In genomic region chr17:67638871-67639270, GRCh38 we compare ENCODE assay signal across 19 cellular contexts.
"Had no signal": no experiment of that assay in that cellular context is flagged by ENCODE, and none has a peak within 500 bp of the region (broad histone marks: within the 10 kb centered on the region; RNA-seq: fewer than 3 reads in every experiment).

No MANE protein-coding gene starts in this region.

- H3K4me3 Mint-ChIP-seq: activated CD4-positive, alpha-beta T cell treated with anti-CD3 and anti-CD28 coated beads for 36 hours; activated naive CD4-positive, alpha-beta T cell treated with anti-CD3 and anti-CD28 coated beads, Interleukin-2, amount 10 ng/mL, durations not matched to agents 7 days and 5 days; activated T-helper 17 cell treated with anti-CD3 and anti-CD28 coated beads, Interleukin-2, amount 50 U/mL, for 72 hours; dendritic cell treated with granulocyte-macrophage colony-stimulating factor and Interleukin-4, amounts not matched to agents 40 ng/mL and 50 ng/mL, for 4 days; neural progenitor cell; stimulated activated naive B cell treated with anti-CD40 and anti-IgM and Interleukin-4, amounts not matched to agents 10 μg/mL and 1 μg/mL and 100 μg/mL, for 72 hours; T-cell had no signal

- H3K9me3 Mint-ChIP-seq: activated naive CD4-positive, alpha-beta T cell treated with anti-CD3 and anti-CD28 coated beads, Interleukin-2, amount 10 ng/mL, durations not matched to agents 7 days and 5 days; activated T-helper 17 cell treated with anti-CD3 and anti-CD28 coated beads, Interleukin-2, amount 50 U/mL, for 72 hours; dendritic cell treated with granulocyte-macrophage colony-stimulating factor and Interleukin-4, amounts not matched to agents 40 ng/mL and 50 ng/mL, for 4 days; neural progenitor cell; stimulated activated naive B cell treated with anti-CD40 and anti-IgM and Interleukin-4, amounts not matched to agents 10 μg/mL and 1 μg/mL and 100 μg/mL, for 72 hours; T-cell had no signal

- H3K27me3 ChIP-seq: brain microvascular endothelial cell, foreskin keratinocyte, heart left ventricle, neural progenitor cell had no signal

- FAIRE-seq: islet of Langerhans had no signal

- H3K27ac Mint-ChIP-seq: activated naive CD4-positive, alpha-beta T cell treated with anti-CD3 and anti-CD28 coated beads, Interleukin-2, amount 10 ng/mL, durations not matched to agents 7 days and 5 days; activated T-helper 17 cell treated with anti-CD3 and anti-CD28 coated beads, Interleukin-2, amount 50 U/mL, for 72 hours; dendritic cell treated with granulocyte-macrophage colony-stimulating factor and Interleukin-4, amounts not matched to agents 40 ng/mL and 50 ng/mL, for 4 days; neural progenitor cell; stimulated activated naive B cell treated with anti-CD40 and anti-IgM and Interleukin-4, amounts not matched to agents 10 μg/mL and 1 μg/mL and 100 μg/mL, for 72 hours had no signal

- H3K4me1 Mint-ChIP-seq: activated CD4-positive, alpha-beta T cell treated with anti-CD3 and anti-CD28 coated beads for 36 hours; activated naive CD4-positive, alpha-beta T cell treated with anti-CD3 and anti-CD28 coated beads, Interleukin-2, amount 10 ng/mL, durations not matched to agents 7 days and 5 days; stimulated activated naive B cell treated with anti-CD40 and anti-IgM and Interleukin-4, amounts not matched to agents 10 μg/mL and 1 μg/mL and 100 μg/mL, for 72 hours had no signal

- H3K27me3 Mint-ChIP-seq: activated CD4-positive, alpha-beta T cell treated with anti-CD3 and anti-CD28 coated beads for 36 hours; activated naive CD4-positive, alpha-beta T cell treated with anti-CD3 and anti-CD28 coated beads, Interleukin-2, amount 10 ng/mL, durations not matched to agents 7 days and 5 days; activated T-helper 17 cell treated with anti-CD3 and anti-CD28 coated beads, Interleukin-2, amount 50 U/mL, for 72 hours; dendritic cell treated with granulocyte-macrophage colony-stimulating factor and Interleukin-4, amounts not matched to agents 40 ng/mL and 50 ng/mL, for 4 days; stimulated activated naive B cell treated with anti-CD40 and anti-IgM and Interleukin-4, amounts not matched to agents 10 μg/mL and 1 μg/mL and 100 μg/mL, for 72 hours; T-cell had no signal

- H3K27ac ChIP-seq: brain microvascular endothelial cell, foreskin keratinocyte, neural progenitor cell, SK-N-MC had no signal

- H3K4me3 ChIP-seq: heart left ventricle, neural progenitor cell, SK-N-MC, smooth muscle cell had no signal

- H3K4me2 ChIP-seq: neural progenitor cell, smooth muscle cell had no signal

- H3K9ac ChIP-seq: neural progenitor cell had no signal

- H3K4me1 ChIP-seq: neural progenitor cell had no signal

- H3K9me3 ChIP-seq: heart left ventricle had no signal

- H2AFZ ChIP-seq: neural progenitor cell had no signal

- DNase-seq: activated CD4-positive, alpha-beta T cell treated with anti-CD3 and anti-CD28 coated beads for 36 hours; activated naive CD4-positive, alpha-beta T cell treated with anti-CD3 and anti-CD28 coated beads, Interleukin-2, amount 10 ng/mL, durations not matched to agents 7 days and 5 days; amniotic stem cell; brain microvascular endothelial cell; foreskin keratinocyte; heart left ventricle; left ventricle myocardium superior; mesenchymal stem cell; right cardiac atrium; stimulated activated naive B cell treated with anti-CD40 and anti-IgM and Interleukin-4, amounts not matched to agents 10 μg/mL and 1 μg/mL and 100 μg/mL, for 72 hours; T-cell; T1000; trophoblast cell had no signal

- H3K36me3 ChIP-seq: brain microvascular endothelial cell, neural progenitor cell had no signal

- ATAC-seq: activated CD4-positive, alpha-beta T cell treated with anti-CD3 and anti-CD28 coated beads for 36 hours; activated T-helper 17 cell treated with anti-CD3 and anti-CD28 coated beads, Interleukin-2, amount 50 U/mL, for 72 hours; stimulated activated naive B cell treated with anti-CD40 and anti-IgM and Interleukin-4, amounts not matched to agents 10 μg/mL and 1 μg/mL and 100 μg/mL, for 72 hours; T-cell had no signal
